In the genomic region with DNA sequence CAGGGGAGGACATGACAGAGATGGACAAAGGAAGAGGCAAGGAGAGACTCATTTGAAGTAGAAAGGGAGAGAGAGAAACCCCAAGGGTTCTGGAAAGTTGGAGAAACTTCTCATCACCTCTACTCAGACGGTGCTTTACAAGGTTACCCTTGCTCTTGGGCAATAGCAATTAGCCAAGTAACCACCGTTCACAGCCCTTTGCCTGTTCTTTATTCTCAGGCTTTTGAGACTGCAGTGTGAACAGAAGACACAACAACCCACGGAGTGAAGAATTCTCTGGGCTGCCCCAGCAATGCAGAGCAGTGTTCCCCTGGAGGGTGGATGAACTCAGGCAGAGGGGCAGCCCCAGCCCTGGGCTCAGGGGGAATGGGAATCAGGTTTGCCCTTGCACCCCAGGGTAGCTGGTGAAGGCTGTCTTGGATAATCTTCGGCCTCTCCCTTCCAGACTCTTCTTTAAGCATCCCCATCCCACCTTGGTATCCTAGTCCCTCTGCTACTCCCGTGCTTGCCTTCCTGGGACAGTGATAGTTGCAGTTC, we compare ENCODE assay signal across 1 cellular context.
TF ChIP-seq lines count a peak whose summit lies in the region.

No MANE protein-coding gene starts in this region.

TF ChIP-seq in HCT116, 20 proteins besides CTCF, POLR2A, EP300 and RAD21 (continued from another document):
- TF ChIP-seq, protein P1, sequence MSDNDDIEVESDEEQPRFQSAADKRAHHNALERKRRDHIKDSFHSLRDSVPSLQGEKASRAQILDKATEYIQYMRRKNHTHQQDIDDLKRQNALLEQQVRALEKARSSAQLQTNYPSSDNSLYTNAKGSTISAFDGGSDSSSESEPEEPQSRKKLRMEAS (IDR thresholded peaks at IDR 0.05): no peak
- TF ChIP-seq JUND (IDR thresholded peaks at IDR 0.05) (no peak), CEBPB (IDR thresholded peaks at IDR 0.05; ENCODE audit: low read depth) (no peak), ZNF274 (IDR thresholded peaks at IDR 0.05; ENCODE audit: low read depth, low read length) (no peak), EGR1 (IDR thresholded peaks at IDR 0.05; ENCODE audit: low read depth) (no peak), TCF7L2 (IDR thresholded peaks at IDR 0.05; ENCODE audit: borderline replicate concordance, extremely low read depth, insufficient read depth, insufficient read length) (no peak), EZH2 (IDR thresholded peaks at IDR 0.05) (no peak), POLR2AphosphoS5 (IDR thresholded peaks at IDR 0.05; ENCODE audit: low read depth, low read length) (no peak), EZH2phosphoT487 (IDR thresholded peaks at IDR 0.05; ENCODE audit: borderline replicate concordance) (no peak), SIN3A (IDR thresholded peaks at IDR 0.05; ENCODE audit: low read depth) (no peak), SP1 (IDR thresholded peaks at IDR 0.05; ENCODE audit: low read depth) (no peak), ATF3 (IDR thresholded peaks at IDR 0.05) (no peak), FOSL1 (IDR thresholded peaks at IDR 0.05; ENCODE audit: low read depth) (no peak), ELF1 (IDR thresholded peaks at IDR 0.05; ENCODE audit: borderline replicate concordance, low read depth) (no peak), CBX3 (IDR thresholded peaks at IDR 0.05; ENCODE audit: low read depth) (no peak), YY1 (IDR thresholded peaks at IDR 0.05; ENCODE audit: extremely low read depth, insufficient replicate concordance, low read depth, low read length) (no peak)
- TF ChIP-seq, protein P2, sequence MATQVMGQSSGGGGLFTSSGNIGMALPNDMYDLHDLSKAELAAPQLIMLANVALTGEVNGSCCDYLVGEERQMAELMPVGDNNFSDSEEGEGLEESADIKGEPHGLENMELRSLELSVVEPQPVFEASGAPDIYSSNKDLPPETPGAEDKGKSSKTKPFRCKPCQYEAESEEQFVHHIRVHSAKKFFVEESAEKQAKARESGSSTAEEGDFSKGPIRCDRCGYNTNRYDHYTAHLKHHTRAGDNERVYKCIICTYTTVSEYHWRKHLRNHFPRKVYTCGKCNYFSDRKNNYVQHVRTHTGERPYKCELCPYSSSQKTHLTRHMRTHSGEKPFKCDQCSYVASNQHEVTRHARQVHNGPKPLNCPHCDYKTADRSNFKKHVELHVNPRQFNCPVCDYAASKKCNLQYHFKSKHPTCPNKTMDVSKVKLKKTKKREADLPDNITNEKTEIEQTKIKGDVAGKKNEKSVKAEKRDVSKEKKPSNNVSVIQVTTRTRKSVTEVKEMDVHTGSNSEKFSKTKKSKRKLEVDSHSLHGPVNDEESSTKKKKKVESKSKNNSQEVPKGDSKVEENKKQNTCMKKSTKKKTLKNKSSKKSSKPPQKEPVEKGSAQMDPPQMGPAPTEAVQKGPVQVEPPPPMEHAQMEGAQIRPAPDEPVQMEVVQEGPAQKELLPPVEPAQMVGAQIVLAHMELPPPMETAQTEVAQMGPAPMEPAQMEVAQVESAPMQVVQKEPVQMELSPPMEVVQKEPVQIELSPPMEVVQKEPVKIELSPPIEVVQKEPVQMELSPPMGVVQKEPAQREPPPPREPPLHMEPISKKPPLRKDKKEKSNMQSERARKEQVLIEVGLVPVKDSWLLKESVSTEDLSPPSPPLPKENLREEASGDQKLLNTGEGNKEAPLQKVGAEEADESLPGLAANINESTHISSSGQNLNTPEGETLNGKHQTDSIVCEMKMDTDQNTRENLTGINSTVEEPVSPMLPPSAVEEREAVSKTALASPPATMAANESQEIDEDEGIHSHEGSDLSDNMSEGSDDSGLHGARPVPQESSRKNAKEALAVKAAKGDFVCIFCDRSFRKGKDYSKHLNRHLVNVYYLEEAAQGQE (IDR thresholded peaks at IDR 0.05; ENCODE audit: low read depth): no peak
